In the genomic region with DNA sequence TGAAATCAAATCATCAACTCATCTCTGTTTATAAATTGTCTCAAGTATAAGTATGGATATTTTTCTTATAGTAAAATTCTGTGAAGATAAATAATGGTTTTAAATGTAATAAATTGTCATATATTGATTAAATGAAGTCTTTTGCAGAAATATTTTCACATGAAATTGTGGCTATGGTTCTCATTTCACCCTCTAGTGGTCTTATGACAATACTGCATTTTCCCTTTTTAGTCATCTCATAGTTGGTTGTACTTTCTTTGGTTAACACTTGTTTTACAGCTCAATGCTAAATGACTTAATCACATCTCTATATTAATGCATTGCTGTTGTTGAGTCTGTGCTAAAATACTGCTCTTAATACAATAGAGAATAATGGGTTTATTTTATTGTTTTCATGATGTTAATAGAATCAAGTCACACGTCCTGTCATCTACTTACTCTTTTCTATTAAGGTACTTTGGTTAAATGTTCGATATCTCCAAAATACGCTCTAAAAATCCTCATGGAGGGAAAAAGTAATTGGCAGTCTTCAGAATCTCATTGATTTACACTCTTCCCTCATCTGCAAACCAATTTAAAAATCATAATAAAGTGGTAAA, we compare ENCODE assay signal across 9 cellular contexts. TPM values are rescaled to one million over a fixed set of nuclear protein-coding genes. Genes with fewer than 3 reads are reported as not detected.
DNase-seq lines count a peak whose midpoint lies in the region; ATAC-seq and TF ChIP-seq lines count a peak whose summit lies in the region.
"Had no signal": no experiment of that assay in that cellular context is flagged by ENCODE, and none has a peak within 500 bp of the region (broad histone marks: within the 10 kb centered on the region; RNA-seq: fewer than 3 reads in every experiment).

No MANE protein-coding gene starts in this region.

- H3K27ac ChIP-seq in mammary epithelial cell (ENCODE audit: insufficient read depth, low read depth, low read length): no peak overlapping the region
- H3K27ac ChIP-seq: SJSA1 had no signal

- H3K9ac ChIP-seq in mammary epithelial cell (ENCODE audit: insufficient read depth, low read length): no peak overlapping the region

- H3K79me2 ChIP-seq in mammary epithelial cell (ENCODE audit: insufficient read depth, low read length): no peaks in the 10 kb centered on the region

- no peaks in the 10 kb centered on the region for H3K36me3 ChIP-seq in mammary epithelial cell (ENCODE audit: insufficient read depth, low read length)
- H3K36me3 ChIP-seq: SJSA1 had no signal

- H3K4me2 ChIP-seq in mammary epithelial cell (ENCODE audit: insufficient read depth, low read depth, low read length): no peak overlapping the region

- H3K36me3 Mint-ChIP-seq in mesothelial cell of epicardium: no peaks in the 10 kb centered on the region

- no peak overlapping the region for H3K4me3 Mint-ChIP-seq in mesothelial cell of epicardium
- no peak overlapping the region for H3K4me3 Mint-ChIP-seq in stimulated activated naive CD8-positive, alpha-beta T cell treated with anti-CD3 and anti-CD28 coated beads, Interleukin-15, amount 100 ng/mL, for 72 hours

- no peaks in the 10 kb centered on the region for H3K9me3 ChIP-seq in mammary epithelial cell (replicated peaks; ENCODE audit: insufficient read depth, low read length)
- H3K9me3 ChIP-seq: SJSA1 had no signal

- peak; percentile 66 for ATAC-seq in GM19463 (IDR thresholded peaks at IDR 0.05; ENCODE audit: unreplicated experiment)
- ATAC-seq in stimulated activated naive CD8-positive, alpha-beta T cell treated with anti-CD3 and anti-CD28 coated beads, Interleukin-15, amount 100 ng/mL, for 72 hours: no peak

- no peak overlapping the region for H3K4me3 ChIP-seq in mammary epithelial cell (replicated peaks in 1 of 3; ENCODE audit: insufficient read depth in 1 of 3, low read depth in 2 of 3, low read length in 3 of 3)
- H3K4me3 ChIP-seq: SJSA1 had no signal

- no peaks in the 10 kb centered on the region for H3K27me3 Mint-ChIP-seq in mesothelial cell of epicardium (ENCODE audit: low read depth)
- H3K27me3 Mint-ChIP-seq in stimulated activated naive CD8-positive, alpha-beta T cell treated with anti-CD3 and anti-CD28 coated beads, Interleukin-15, amount 100 ng/mL, for 72 hours: no peaks in the 10 kb centered on the region

- DNase-seq in DMS 273 treated with DMSO at 0.1 percent for 48 hours (lab: John Stamatoyannopoulos, UW) (peak; percentile 12), NAMALWA (ENCODE audit: low spot score) (peak; percentile 63), mammary epithelial cell (peak; percentile 9), mesothelial cell of epicardium (ENCODE audit: low spot score in 2 of 2, unreplicated experiment in 2 of 2) (no peak), UCSD-AML1 (lab: John Stamatoyannopoulos, UW; ENCODE audit: unreplicated experiment) (no peak), occipital lobe (lab: John Stamatoyannopoulos, UW) (no peak)
- DNase-seq in stimulated activated naive CD8-positive, alpha-beta T cell treated with anti-CD3 and anti-CD28 coated beads, Interleukin-15, amount 100 ng/mL, for 72 hours: no peak

- in situ Hi-C loops in mammary epithelial cell (cut with MboI; ENCODE audit: low sequenced_read_pairs in 2 of 2): no loop called here

- H2AFZ ChIP-seq in mammary epithelial cell (ENCODE audit: low read depth, low read length): no peak overlapping the region

- H3K9me3 Mint-ChIP-seq in mesothelial cell of epicardium: peaks cover 3% of the 10 kb centered on the region
- H3K9me3 Mint-ChIP-seq in stimulated activated naive CD8-positive, alpha-beta T cell treated with anti-CD3 and anti-CD28 coated beads, Interleukin-15, amount 100 ng/mL, for 72 hours: no peaks in the 10 kb centered on the region

- CTCF ChIA-PET in mammary epithelial cell (lab: Charles Lee; ENCODE audit: low non-redundant PET): interaction anchor here (0.6 kb wide), 1 partner anchor 274 kb away, joined by 6 read pairs; no protein-coding TSS in a partner anchor

- no TSS peak for BruUV-seq in mammary epithelial cell (replicated peaks; lab: Mats Ljungman, UMichigan)

- peak; percentile 71 to 72 for TF ChIP-seq CTCF in mammary epithelial cell (conservative IDR thresholded peaks at IDR 0.05 in 1 of 2, IDR thresholded peaks at IDR 0.05 in 1 of 2; ENCODE audit: extremely low read depth in 1 of 2, insufficient read depth in 1 of 2, low read depth in 1 of 2, low read length in 2 of 2)
- TF ChIP-seq CTCF in mesothelial cell of epicardium (IDR thresholded peaks at IDR 0.05; ENCODE audit: unreplicated experiment): peak; percentile 85

- dilution Hi-C loops in mammary epithelial cell (cut with HindIII; ENCODE audit: low sequenced_read_pairs): no loop called here

- H3K4me1 ChIP-seq in mammary epithelial cell (ENCODE audit: insufficient read depth, low read length): no peaks in the 10 kb centered on the region
- H3K4me1 ChIP-seq: SJSA1 had no signal

- intact Hi-C loops in mammary epithelial cell (cut with micrococcal nuclease): loop anchor here (1.0 to 10.0 kb wide), 3 partner anchors 247 to 437 kb away; no protein-coding TSS in a partner anchor

- no peaks in the 10 kb centered on the region for H3K27me3 ChIP-seq in mammary epithelial cell (ENCODE audit: insufficient read depth, low read length)
- H3K27me3 ChIP-seq: SJSA1 had no signal

- H3K4me1 Mint-ChIP-seq in mesothelial cell of epicardium: peaks cover 2% of the 10 kb centered on the region
- no peaks in the 10 kb centered on the region for H3K4me1 Mint-ChIP-seq in stimulated activated naive CD8-positive, alpha-beta T cell treated with anti-CD3 and anti-CD28 coated beads, Interleukin-15, amount 100 ng/mL, for 72 hours

- no peaks in the 10 kb centered on the region for H4K20me1 ChIP-seq in mammary epithelial cell (ENCODE audit: insufficient read depth, low read length)

- no peak overlapping the region for H3K27ac Mint-ChIP-seq in mesothelial cell of epicardium
- H3K27ac Mint-ChIP-seq in stimulated activated naive CD8-positive, alpha-beta T cell treated with anti-CD3 and anti-CD28 coated beads, Interleukin-15, amount 100 ng/mL, for 72 hours: no peak overlapping the region

- WGBS in mammary epithelial cell (ENCODE audit: low coverage, missing lambda C conversion rate): 76% methylated on average over 3 of the region's 3 CpGs

RNA-seq across cellular contexts. Expression of gene CACNA2D1, which starts 38.0 kb away (rescaled TPM):
- total RNA-seq in mammary epithelial cell (10 to 100 TPM in 1 of 2 donors, 1 to 10 TPM in 1; 7.0 to 24.0 TPM), mesothelial cell of epicardium (14.7 to 15.7 TPM (median 14.7 TPM) in 3 replicates), occipital lobe (149 TPM)
- polyA plus RNA-seq in mammary epithelial cell: 0.85 TPM
- polyA minus RNA-seq in mammary epithelial cell: 8.1 TPM

Comparison
In these comparisons a context has a peak if more than half of its experiments do, and no peak if none do; other contexts are left out.
1. DNase-seq: peak in DMS 273 treated with DMSO at 0.1 percent for 48 hours (single experiment), NAMALWA (single experiment) and mammary epithelial cell (single experiment); none in mesothelial cell of epicardium (0 of 2), UCSD-AML1 (single experiment), occipital lobe (single experiment) and stimulated activated naive CD8-positive, alpha-beta T cell treated with anti-CD3 and anti-CD28 coated beads, Interleukin-15, amount 100 ng/mL, for 72 hours (0 of 2).